ENCODE assay signal across 1 cellular context in genomic region chr3:138433892-138434275, GRCh38.
TF ChIP-seq lines count a peak whose summit lies in the region.

No MANE protein-coding gene starts in this region.

TF ChIP-seq in GM23338, 12 proteins besides CTCF, POLR2A, EP300 and RAD21 (continued from another document):
- TF ChIP-seq ZNF462 (CRISPR knock-in tag; IDR thresholded peaks at IDR 0.05) (no peak), ZNF114 (CRISPR knock-in tag; IDR thresholded peaks at IDR 0.05) (no peak), NANOG (IDR thresholded peaks at IDR 0.05; ENCODE audit: borderline replicate concordance) (no peak), EZH2phosphoT487 (IDR thresholded peaks at IDR 0.05; ENCODE audit: unreplicated experiment) (no peak)
TF ChIP-seq in GM23338: peak in this region for 0.
